In the genomic region with DNA sequence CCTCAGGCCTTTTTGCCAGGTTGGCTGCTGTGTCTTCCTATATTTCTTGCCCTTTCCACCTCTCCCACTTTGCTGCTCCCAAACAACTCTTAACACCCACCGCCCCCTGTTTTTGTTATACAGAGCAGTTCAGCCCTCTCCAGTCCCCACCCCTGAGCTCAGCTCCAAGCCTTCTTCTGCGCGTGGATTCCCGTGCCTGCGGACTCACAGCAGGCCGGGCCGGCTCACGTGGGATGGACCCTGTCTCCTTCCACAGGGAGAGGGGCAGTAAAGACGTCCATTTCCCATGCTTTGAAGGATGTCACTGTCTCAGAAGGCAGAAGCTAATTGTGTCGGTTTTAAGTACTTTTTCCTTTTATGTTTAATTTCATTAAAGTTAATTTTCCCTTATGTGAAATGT, we compare ENCODE assay signal across 1 cellular context.
TF ChIP-seq lines count a peak whose summit lies in the region.

No MANE protein-coding gene starts in this region.

TF ChIP-seq in WTC11, 78 proteins besides CTCF, POLR2A, EP300 and RAD21 (continued from another document):
- TF ChIP-seq, protein P1, sequence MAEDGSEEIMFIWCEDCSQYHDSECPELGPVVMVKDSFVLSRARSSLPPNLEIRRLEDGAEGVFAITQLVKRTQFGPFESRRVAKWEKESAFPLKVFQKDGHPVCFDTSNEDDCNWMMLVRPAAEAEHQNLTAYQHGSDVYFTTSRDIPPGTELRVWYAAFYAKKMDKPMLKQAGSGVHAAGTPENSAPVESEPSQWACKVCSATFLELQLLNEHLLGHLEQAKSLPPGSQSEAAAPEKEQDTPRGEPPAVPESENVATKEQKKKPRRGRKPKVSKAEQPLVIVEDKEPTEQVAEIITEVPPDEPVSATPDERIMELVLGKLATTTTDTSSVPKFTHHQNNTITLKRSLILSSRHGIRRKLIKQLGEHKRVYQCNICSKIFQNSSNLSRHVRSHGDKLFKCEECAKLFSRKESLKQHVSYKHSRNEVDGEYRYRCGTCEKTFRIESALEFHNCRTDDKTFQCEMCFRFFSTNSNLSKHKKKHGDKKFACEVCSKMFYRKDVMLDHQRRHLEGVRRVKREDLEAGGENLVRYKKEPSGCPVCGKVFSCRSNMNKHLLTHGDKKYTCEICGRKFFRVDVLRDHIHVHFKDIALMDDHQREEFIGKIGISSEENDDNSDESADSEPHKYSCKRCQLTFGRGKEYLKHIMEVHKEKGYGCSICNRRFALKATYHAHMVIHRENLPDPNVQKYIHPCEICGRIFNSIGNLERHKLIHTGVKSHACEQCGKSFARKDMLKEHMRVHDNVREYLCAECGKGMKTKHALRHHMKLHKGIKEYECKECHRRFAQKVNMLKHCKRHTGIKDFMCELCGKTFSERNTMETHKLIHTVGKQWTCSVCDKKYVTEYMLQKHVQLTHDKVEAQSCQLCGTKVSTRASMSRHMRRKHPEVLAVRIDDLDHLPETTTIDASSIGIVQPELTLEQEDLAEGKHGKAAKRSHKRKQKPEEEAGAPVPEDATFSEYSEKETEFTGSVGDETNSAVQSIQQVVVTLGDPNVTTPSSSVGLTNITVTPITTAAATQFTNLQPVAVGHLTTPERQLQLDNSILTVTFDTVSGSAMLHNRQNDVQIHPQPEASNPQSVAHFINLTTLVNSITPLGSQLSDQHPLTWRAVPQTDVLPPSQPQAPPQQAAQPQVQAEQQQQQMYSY (CRISPR knock-in tag; IDR thresholded peaks at IDR 0.05): no peak
- TF ChIP-seq, protein P2, sequence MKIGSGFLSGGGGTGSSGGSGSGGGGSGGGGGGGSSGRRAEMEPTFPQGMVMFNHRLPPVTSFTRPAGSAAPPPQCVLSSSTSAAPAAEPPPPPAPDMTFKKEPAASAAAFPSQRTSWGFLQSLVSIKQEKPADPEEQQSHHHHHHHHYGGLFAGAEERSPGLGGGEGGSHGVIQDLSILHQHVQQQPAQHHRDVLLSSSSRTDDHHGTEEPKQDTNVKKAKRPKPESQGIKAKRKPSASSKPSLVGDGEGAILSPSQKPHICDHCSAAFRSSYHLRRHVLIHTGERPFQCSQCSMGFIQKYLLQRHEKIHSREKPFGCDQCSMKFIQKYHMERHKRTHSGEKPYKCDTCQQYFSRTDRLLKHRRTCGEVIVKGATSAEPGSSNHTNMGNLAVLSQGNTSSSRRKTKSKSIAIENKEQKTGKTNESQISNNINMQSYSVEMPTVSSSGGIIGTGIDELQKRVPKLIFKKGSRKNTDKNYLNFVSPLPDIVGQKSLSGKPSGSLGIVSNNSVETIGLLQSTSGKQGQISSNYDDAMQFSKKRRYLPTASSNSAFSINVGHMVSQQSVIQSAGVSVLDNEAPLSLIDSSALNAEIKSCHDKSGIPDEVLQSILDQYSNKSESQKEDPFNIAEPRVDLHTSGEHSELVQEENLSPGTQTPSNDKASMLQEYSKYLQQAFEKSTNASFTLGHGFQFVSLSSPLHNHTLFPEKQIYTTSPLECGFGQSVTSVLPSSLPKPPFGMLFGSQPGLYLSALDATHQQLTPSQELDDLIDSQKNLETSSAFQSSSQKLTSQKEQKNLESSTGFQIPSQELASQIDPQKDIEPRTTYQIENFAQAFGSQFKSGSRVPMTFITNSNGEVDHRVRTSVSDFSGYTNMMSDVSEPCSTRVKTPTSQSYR (CRISPR knock-in tag; IDR thresholded peaks at IDR 0.05): no peak
- TF ChIP-seq JUN (CRISPR knock-in tag; IDR thresholded peaks at IDR 0.05): no peak
- no peak for TF ChIP-seq SOX15 (CRISPR knock-in tag; IDR thresholded peaks at IDR 0.05)
- TF ChIP-seq, protein P3, sequence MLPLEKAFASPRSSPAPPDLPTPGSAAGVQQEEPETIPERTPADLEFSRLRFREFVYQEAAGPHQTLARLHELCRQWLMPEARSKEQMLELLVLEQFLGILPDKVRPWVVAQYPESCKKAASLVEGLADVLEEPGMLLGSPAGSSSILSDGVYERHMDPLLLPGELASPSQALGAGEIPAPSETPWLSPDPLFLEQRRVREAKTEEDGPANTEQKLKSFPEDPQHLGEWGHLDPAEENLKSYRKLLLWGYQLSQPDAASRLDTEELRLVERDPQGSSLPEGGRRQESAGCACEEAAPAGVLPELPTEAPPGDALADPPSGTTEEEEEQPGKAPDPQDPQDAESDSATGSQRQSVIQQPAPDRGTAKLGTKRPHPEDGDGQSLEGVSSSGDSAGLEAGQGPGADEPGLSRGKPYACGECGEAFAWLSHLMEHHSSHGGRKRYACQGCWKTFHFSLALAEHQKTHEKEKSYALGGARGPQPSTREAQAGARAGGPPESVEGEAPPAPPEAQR (CRISPR knock-in tag; IDR thresholded peaks at IDR 0.05): no peak
